Comparison of ENCODE assay signal across 26 cellular contexts in the genomic region with DNA sequence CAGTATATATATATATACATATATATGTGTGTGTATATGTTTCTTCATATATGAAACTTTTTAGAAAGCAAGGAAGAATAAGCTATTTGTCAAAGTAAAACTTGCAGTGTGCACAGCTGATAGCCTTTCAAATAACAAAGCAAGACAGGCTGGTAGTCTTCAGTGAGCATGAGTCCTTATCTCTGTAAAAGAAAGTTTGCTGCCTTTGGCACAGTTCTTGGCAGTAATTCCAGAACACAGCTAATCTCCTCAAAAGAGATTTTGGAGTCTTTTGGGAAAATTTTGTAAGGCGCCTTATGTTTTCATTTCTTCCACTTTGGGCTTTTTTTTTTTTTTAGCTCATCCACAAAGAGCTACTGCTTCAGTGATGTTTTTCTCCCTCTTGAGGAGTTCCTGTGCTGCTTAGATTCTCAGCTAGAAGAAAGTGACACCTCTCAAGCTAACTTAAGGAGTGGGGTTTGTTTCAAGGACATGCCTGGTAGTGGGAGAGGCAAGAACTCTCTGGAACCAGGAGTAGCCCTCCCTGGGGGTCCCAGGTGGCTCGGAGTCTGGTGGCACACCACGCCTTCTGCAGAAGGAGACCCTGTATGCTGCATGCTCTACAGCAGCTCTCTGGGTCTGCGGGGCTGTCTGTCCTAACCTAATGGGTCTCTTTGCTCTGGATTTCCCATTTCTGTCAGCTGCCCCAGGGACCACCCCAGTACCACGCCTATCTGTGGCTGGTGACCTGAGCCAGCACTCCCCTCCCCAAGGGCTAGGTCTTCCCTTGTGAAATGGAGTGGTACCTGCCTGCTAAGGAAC. TPM values are rescaled to one million over a fixed set of nuclear protein-coding genes. Genes with fewer than 3 reads are reported as not detected.
DNase-seq lines count a peak whose midpoint lies in the region; FAIRE-seq and TF ChIP-seq lines count a peak whose summit lies in the region.
"Had no signal": no experiment of that assay in that cellular context is flagged by ENCODE, and none has a peak within 500 bp of the region (broad histone marks: within the 10 kb centered on the region; RNA-seq: fewer than 3 reads in every experiment).

No MANE protein-coding gene starts in this region.

- no peak overlapping the region for H3K4ac ChIP-seq in trophoblast cell (ENCODE audit: low read depth, low read length)

- H3K4me1 ChIP-seq in HEK293 (ENCODE audit: control insufficient read depth, insufficient read depth, low read length): peaks cover 29% of the 10 kb centered on the region
- peaks cover 0 to 41% (median 9%) of the 10 kb centered on the region in 3 donors for H3K4me1 ChIP-seq in esophagus squamous epithelium
- peaks cover 0 to 48% of the 10 kb centered on the region in 2 donors for H3K4me1 ChIP-seq in right atrium auricular region
- H3K4me1 ChIP-seq in trophoblast cell (ENCODE audit: control insufficient read depth in 1 of 2, insufficient read depth in 2 of 2, low read length in 2 of 2): peaks cover 21 to 31% of the 10 kb centered on the region in 2 experiments
- H3K4me1 ChIP-seq: A549, parathyroid adenoma had no signal

- 57 to 83% methylated on average over 1 to 4 of the region's 5 CpGs for WGBS in esophagus squamous epithelium, 2 donors
- no CpG with 5 or more reads among the region's 5 CpGs for WGBS in trophoblast cell (ENCODE audit: extremely low coverage, insufficient coverage, insufficient read length)

- H3K9me3 ChIP-seq in HEK293 (ENCODE audit: control insufficient read depth, insufficient read depth, low read depth, low read length) (no peaks in the 10 kb centered on the region), esophagus squamous epithelium (no peaks in the 10 kb centered on the region), right atrium auricular region (no peaks in the 10 kb centered on the region), trophoblast cell (ENCODE audit: insufficient read depth, low read depth, low read length) (no peaks in the 10 kb centered on the region)
- H3K9me3 ChIP-seq: A549, right lobe of liver had no signal

- H3K27me3 ChIP-seq in esophagus squamous epithelium (no peaks in the 10 kb centered on the region), right atrium auricular region (no peaks in the 10 kb centered on the region), trophoblast cell (ENCODE audit: insufficient read depth, low read length) (no peaks in the 10 kb centered on the region)
- H3K27me3 ChIP-seq: right lobe of liver had no signal

- H4K91ac ChIP-seq in trophoblast cell (ENCODE audit: low read depth, low read length): peak overlapping the region; percentile 36

- H2AK5ac ChIP-seq in trophoblast cell (ENCODE audit: low read length): no peak overlapping the region

- intact Hi-C loops in esophagus squamous epithelium (cut with DNase I): no loop called here

- peak overlapping the region; percentile 8 for H3K18ac ChIP-seq in trophoblast cell (ENCODE audit: low read length)

- H3K4me2 ChIP-seq in trophoblast cell (ENCODE audit: low read length): no peak overlapping the region
- H3K4me2 ChIP-seq: A549 had no signal

- H3K79me2 ChIP-seq in trophoblast cell (ENCODE audit: control insufficient read depth, insufficient read depth, low read length, poor library complexity): no peaks in the 10 kb centered on the region
- H3K79me2 ChIP-seq: parathyroid adenoma had no signal

- H3K23ac ChIP-seq in trophoblast cell (ENCODE audit: low read length): no peak overlapping the region

- peak overlapping the region; percentile 7 for H4K8ac ChIP-seq in trophoblast cell (ENCODE audit: low read depth, low read length)

- POLR2A ChIA-PET in HEK293 (lab: Yijun Ruan, JAX): interaction anchor here (0.6 to 0.9 kb wide), 2 partner anchors 10 to 163 kb away, joined by 3 to 5 read pairs; no protein-coding TSS in a partner anchor

- no peak overlapping the region for H2AFZ ChIP-seq in trophoblast cell (ENCODE audit: insufficient read depth, low read length, poor library complexity)
- H2AFZ ChIP-seq: parathyroid adenoma had no signal

- H3K36me3 ChIP-seq in HEK293 (ENCODE audit: control insufficient read depth in 2 of 2, insufficient read depth in 1 of 2, low read length in 2 of 2) (no peaks in the 10 kb centered on the region), esophagus squamous epithelium (peaks cover 0 to 20% (median 0%) of the 10 kb centered on the region in 3 donors), right atrium auricular region (peaks cover 12% of the 10 kb centered on the region), trophoblast cell (ENCODE audit: control insufficient read depth in 1 of 2, insufficient read depth in 2 of 2, low read length in 2 of 2) (peaks cover 13 to 15% of the 10 kb centered on the region in 2 experiments)
- H3K36me3 ChIP-seq: right lobe of liver had no signal

- H2BK120ac ChIP-seq in trophoblast cell (ENCODE audit: insufficient read depth, low read length, poor library complexity): peak overlapping the region; percentile 34

- H2BK5ac ChIP-seq in trophoblast cell (ENCODE audit: low read depth, low read length, poor library complexity): peak overlapping the region; percentile 75

- peak overlapping the region; percentile 66 for H2BK12ac ChIP-seq in trophoblast cell (ENCODE audit: low read length)

- no peak for DNase-seq in esophagus squamous epithelium (lab: John Stamatoyannopoulos, UW)
- no peak for DNase-seq in right atrium auricular region (ENCODE audit: low spot score)
- DNase-seq in trophoblast cell: no peak
- DNase-seq in NCI-H187 (lab: John Stamatoyannopoulos, UW): no peak
- no peak for DNase-seq in T-helper 2 cell
- no peak for DNase-seq in frontal cortex (ENCODE audit: low spot score in 2 of 2)
- no peak for DNase-seq in stimulated activated CD4-positive, alpha-beta T cell treated with anti-CD3 and anti-CD28 coated beads, Interleukin-4, amount 100 ng/mL, for 1 hour
- DNase-seq: activated CD8-positive, alpha-beta memory T cell treated with anti-CD3 and anti-CD28 coated beads for 24 hours; activated T-cell treated with anti-CD3 and anti-CD28 coated beads, Interleukin-2, amount 50 U/mL, for 1 hour; COR-L47; cortex of kidney; DMS79; GF-D8; head of caudate nucleus; KG1; natural killer cell; NCI-H1436; NCI-H2171 treated with DMSO at 0.1 percent for 48 hours; NCI-H526; right lobe of liver; stimulated activated CD4-positive, alpha-beta T cell treated with anti-CD3 and anti-CD28 coated beads, Interleukin-15, amount 100 ng/mL, for 24 hours had no signal

- H3K4me3 ChIP-seq in HEK293 (ENCODE audit: low read depth, low read length): no peak overlapping the region
- no peak overlapping the region for H3K4me3 ChIP-seq in esophagus squamous epithelium
- no peak overlapping the region for H3K4me3 ChIP-seq in right atrium auricular region
- H3K4me3 ChIP-seq in trophoblast cell (ENCODE audit: low read depth, low read length): no peak overlapping the region
- H3K4me3 ChIP-seq: A549, right lobe of liver had no signal

- no peak overlapping the region for H3K9ac ChIP-seq in trophoblast cell (ENCODE audit: low read length)
- H3K9ac ChIP-seq: parathyroid adenoma had no signal

- TF ChIP-seq CTCF in HEK293 (tag by site-specific recombination; IDR thresholded peaks at IDR 0.05) (no peak), esophagus squamous epithelium (IDR thresholded peaks at IDR 0.05) (no peak), right atrium auricular region (IDR thresholded peaks at IDR 0.05) (no peak)

- no peak overlapping the region for H4K12ac ChIP-seq in trophoblast cell (ENCODE audit: low read depth, low read length)

- peaks cover 26% of the 10 kb centered on the region for H3K79me1 ChIP-seq in trophoblast cell (ENCODE audit: low read length)

- TF ChIP-seq POLR2A in esophagus squamous epithelium (IDR thresholded peaks at IDR 0.05): no peak

- H3K14ac ChIP-seq in trophoblast cell (ENCODE audit: low read length): peak overlapping the region; percentile 19

- CTCF ChIA-PET in HEK293 (lab: Yijun Ruan, JAX): interaction anchor here (0.7 kb wide), 2 partner anchors 293 to 582 kb away, joined by 3 to 4 read pairs; no protein-coding TSS in a partner anchor

- no peak for FAIRE-seq in frontal cortex (lab: Jason Lieb, UNC)
- FAIRE-seq: A549, GM18507, urothelium cell line had no signal

- no peak overlapping the region; the same call in 1 of the 2 replicates for H3K27ac ChIP-seq in HEK293 (ENCODE audit: extremely low read depth, low read depth, low read length)
- H3K27ac ChIP-seq in esophagus squamous epithelium: peak overlapping the region in 3 of 4 donors; percentile 24 to 37 (median 34)
- H3K27ac ChIP-seq in right atrium auricular region: peak overlapping the region; percentile 53 to 68
- H3K27ac ChIP-seq in trophoblast cell (ENCODE audit: low read depth, low read length): peak overlapping the region; percentile 81
- H3K27ac ChIP-seq: A549, parathyroid adenoma, right lobe of liver had no signal

TF ChIP-seq in HEK293, 187 proteins besides CTCF, POLR2A, EP300 and RAD21:
- TF ChIP-seq, protein P1, sequence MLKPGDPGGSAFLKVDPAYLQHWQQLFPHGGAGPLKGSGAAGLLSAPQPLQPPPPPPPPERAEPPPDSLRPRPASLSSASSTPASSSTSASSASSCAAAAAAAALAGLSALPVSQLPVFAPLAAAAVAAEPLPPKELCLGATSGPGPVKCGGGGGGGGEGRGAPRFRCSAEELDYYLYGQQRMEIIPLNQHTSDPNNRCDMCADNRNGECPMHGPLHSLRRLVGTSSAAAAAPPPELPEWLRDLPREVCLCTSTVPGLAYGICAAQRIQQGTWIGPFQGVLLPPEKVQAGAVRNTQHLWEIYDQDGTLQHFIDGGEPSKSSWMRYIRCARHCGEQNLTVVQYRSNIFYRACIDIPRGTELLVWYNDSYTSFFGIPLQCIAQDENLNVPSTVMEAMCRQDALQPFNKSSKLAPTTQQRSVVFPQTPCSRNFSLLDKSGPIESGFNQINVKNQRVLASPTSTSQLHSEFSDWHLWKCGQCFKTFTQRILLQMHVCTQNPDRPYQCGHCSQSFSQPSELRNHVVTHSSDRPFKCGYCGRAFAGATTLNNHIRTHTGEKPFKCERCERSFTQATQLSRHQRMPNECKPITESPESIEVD (tag by site-specific recombination; IDR thresholded peaks at IDR 0.05): peak; percentile 33; the same call in 1 of the 2 replicates
- TF ChIP-seq ZNF394 (tag by site-specific recombination; IDR thresholded peaks at IDR 0.05; ENCODE audit: borderline replicate concordance): no peak

RNA-seq across cellular contexts. Expression of a gene that starts 58.8 kb away (rescaled TPM):
- 1 to 10 TPM; 5.2 to 9.5 (median 7.2) TPM for total RNA-seq in esophagus squamous epithelium
- total RNA-seq in right atrium auricular region: 10 to 100 TPM; 32.2 to 38.5 TPM
- 85.2 and 86.7 TPM in 2 replicates for polyA plus RNA-seq in trophoblast cell (2013)
- total RNA-seq in frontal cortex: 10.2 TPM
